Comparison of ENCODE assay signal across 12 cellular contexts in genomic region chr4:21949073-21949457, GRCh38. TPM values are rescaled to one million over a fixed set of nuclear protein-coding genes. Genes with fewer than 3 reads are reported as not detected.
DNase-seq lines count a peak whose midpoint lies in the region; ATAC-seq and TF ChIP-seq lines count a peak whose summit lies in the region.
"Had no signal": no experiment of that assay in that cellular context is flagged by ENCODE, and none has a peak within 500 bp of the region (broad histone marks: within the 10 kb centered on the region; RNA-seq: fewer than 3 reads in every experiment).

No MANE protein-coding gene starts in this region.

- TF ChIP-seq CTCF in prostate gland (IDR thresholded peaks at IDR 0.05) (no peak), omental fat pad (IDR thresholded peaks at IDR 0.05) (no peak)

- H3K9me3 Mint-ChIP-seq in activated naive CD4-positive, alpha-beta T cell treated with anti-CD3 and anti-CD28 coated beads, Interleukin-2, amount 50 U/mL, for 72 hours = peaks cover 1 to 2% of the 10 kb centered on the region in 2 donors
- H3K9me3 Mint-ChIP-seq in T-cell = peaks cover 5 to 8% (median 7%) of the 10 kb centered on the region in 3 donors

- 7% methylated on average over 26 of the region's 26 CpGs for WGBS in prostate gland

- intact Hi-C loops in left ventricle myocardium superior (cut with micrococcal nuclease) = no loop called here
- intact Hi-C loops in prostate gland (cut with DNase I) = no loop called here

- peaks cover 0 to 13% of the 10 kb centered on the region in 2 donors for H3K36me3 Mint-ChIP-seq in activated naive CD4-positive, alpha-beta T cell treated with anti-CD3 and anti-CD28 coated beads, Interleukin-2, amount 50 U/mL, for 72 hours
- H3K36me3 Mint-ChIP-seq in T-cell = no peaks in the 10 kb centered on the region

- no peaks in the 10 kb centered on the region for H3K36me3 ChIP-seq in prostate gland

- ATAC-seq in SK-N-SH treated with all-trans-retinoic acid at 6 μM for 48 hours (peak; percentile 15), left ventricle myocardium superior (no peak), omental fat pad (ENCODE audit: low FRiP score) (no peak), T-cell (replicated peaks in 1 of 4) (no peak), GM19395 (IDR thresholded peaks at IDR 0.05; ENCODE audit: unreplicated experiment) (no peak)
- ATAC-seq in activated naive CD4-positive, alpha-beta T cell treated with anti-CD3 and anti-CD28 coated beads, Interleukin-2, amount 50 U/mL, for 72 hours = no peak

- no peak overlapping the region for H3K27ac ChIP-seq in prostate gland

- peak overlapping the region; percentile 10 for H3K4me3 ChIP-seq in prostate gland

- POLR2A ChIA-PET in T-cell (lab: Charles Lee) = no interaction called here

- H3K27ac Mint-ChIP-seq in activated naive CD4-positive, alpha-beta T cell treated with anti-CD3 and anti-CD28 coated beads, Interleukin-2, amount 50 U/mL, for 72 hours = no peak overlapping the region
- H3K27ac Mint-ChIP-seq in T-cell = no peak overlapping the region

- H3K9me3 ChIP-seq in prostate gland = no peaks in the 10 kb centered on the region

- no peaks in the 10 kb centered on the region for H3K4me1 ChIP-seq in prostate gland (replicated peaks)

- H3K4me1 Mint-ChIP-seq in T-cell = no peaks in the 10 kb centered on the region

- no peak overlapping the region for H3K4me3 Mint-ChIP-seq in T-cell
- H3K4me3 Mint-ChIP-seq: activated T-cell treated with anti-CD3 and anti-CD28 coated beads, Interleukin-2, amount 50 U/mL, for 4 hours had no signal

- peak; percentile 18 for DNase-seq in GM03348 (ENCODE audit: low spot score)
- DNase-seq in left ventricle myocardium superior = peak; percentile 21
- no peak for DNase-seq in prostate gland (ENCODE audit: low spot score)
- DNase-seq in omental fat pad (ENCODE audit: low spot score) = no peak
- DNase-seq in activated naive CD4-positive, alpha-beta T cell treated with anti-CD3 and anti-CD28 coated beads, Interleukin-2, amount 50 U/mL, for 72 hours (ENCODE audit: low spot score in 2 of 2) = no peak
- no peak for DNase-seq in T-cell
- DNase-seq: activated T-cell treated with anti-CD3 and anti-CD28 coated beads, Interleukin-2, amount 50 U/mL, for 4 hours; GOT3; stimulated activated CD4-positive, alpha-beta T cell treated with anti-CD3 and anti-CD28 coated beads, Interleukin-2, amount 100 ng/mL, for 48 hours had no signal

- peaks cover 19 to 30% of the 10 kb centered on the region in 2 donors for H3K27me3 Mint-ChIP-seq in T-cell

- TF ChIP-seq POLR2A in prostate gland (IDR thresholded peaks at IDR 0.05) = no peak

- CTCF ChIA-PET in T-cell (lab: Charles Lee) = no interaction called here

- H3K27me3 ChIP-seq in prostate gland (replicated peaks; ENCODE audit: insufficient read depth) = no peaks in the 10 kb centered on the region

TF ChIP-seq in SK-N-SH treated with all-trans-retinoic acid at 6 μM for 48 hours, 23 proteins besides CTCF, POLR2A, EP300 and RAD21:
- TF ChIP-seq CSRNP3 (CRISPR knock-in tag; IDR thresholded peaks at IDR 0.05) (no peak), TCF4 (CRISPR knock-in tag; IDR thresholded peaks at IDR 0.05; ENCODE audit: borderline replicate concordance) (no peak), ARNTL (CRISPR knock-in tag; IDR thresholded peaks at IDR 0.05; ENCODE audit: borderline replicate concordance, low read depth) (no peak), RARB (CRISPR knock-in tag; IDR thresholded peaks at IDR 0.05) (no peak), BACH2 (CRISPR knock-in tag; IDR thresholded peaks at IDR 0.05; ENCODE audit: borderline replicate concordance) (no peak), ISL1 (CRISPR knock-in tag; IDR thresholded peaks at IDR 0.05) (no peak)
TF ChIP-seq in SK-N-SH treated with all-trans-retinoic acid at 6 μM for 48 hours: peak in this region for 0.

RNA-seq across cellular contexts. Expression of gene KCNIP4, which starts 0.5 kb away (rescaled TPM):
- total RNA-seq in left ventricle myocardium superior (not detected), prostate gland (1 to 10 TPM in 1 of 2 donors, not detected in 1; 1.2 TPM), omental fat pad (under 1 TPM in 1 of 4 donors, not detected in 3; 0.37 TPM), T-cell (not detected)
- not detected for total RNA-seq in activated naive CD4-positive, alpha-beta T cell treated with anti-CD3 and anti-CD28 coated beads, Interleukin-2, amount 50 U/mL, for 72 hours
- total RNA-seq: activated T-cell treated with anti-CD3 and anti-CD28 coated beads, Interleukin-2, amount 50 U/mL, for 4 hours; glomerular endothelial cell had no signal

Comparison
In these comparisons a context has a peak if more than half of its experiments do, and no peak if none do; other contexts are left out.
1. DNase-seq: peak in GM03348 (single experiment) and left ventricle myocardium superior (single experiment); none in prostate gland (single experiment), omental fat pad (single experiment), activated naive CD4-positive, alpha-beta T cell treated with anti-CD3 and anti-CD28 coated beads, Interleukin-2, amount 50 U/mL, for 72 hours (0 of 2) and T-cell (0 of 34).